Comparison of ENCODE assay signal across 15 cellular contexts in the genomic region with DNA sequence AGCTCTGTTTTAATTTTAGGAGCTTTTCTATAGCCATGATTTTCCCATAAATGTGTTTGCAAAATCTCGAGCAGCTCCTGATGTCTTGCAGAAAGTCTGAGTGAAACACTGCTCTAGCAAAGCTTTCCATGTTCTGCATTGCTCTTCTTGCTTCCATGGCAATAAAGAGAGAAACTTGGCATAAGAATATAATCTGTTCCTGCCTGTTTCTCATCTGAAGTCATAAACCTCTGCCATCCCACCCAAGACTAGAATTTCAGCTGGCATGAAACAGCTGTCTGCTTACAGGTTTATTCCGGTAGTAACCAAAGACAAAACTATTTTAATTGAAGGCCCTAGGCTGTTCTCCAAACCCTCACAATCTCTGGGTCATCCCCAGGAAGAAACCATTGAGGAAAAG.
DNase-seq lines count a peak whose midpoint lies in the region; ATAC-seq and TF ChIP-seq lines count a peak whose summit lies in the region.
"Had no signal": no experiment of that assay in that cellular context is flagged by ENCODE, and none has a peak within 500 bp of the region (broad histone marks: within the 10 kb centered on the region; RNA-seq: fewer than 3 reads in every experiment).

No MANE protein-coding gene starts in this region.

- H3K4me3 Mint-ChIP-seq in effector memory CD8-positive, alpha-beta T cell, result no peak overlapping the region
- no peak overlapping the region for H3K4me3 Mint-ChIP-seq in activated T-helper 1 cell treated with anti-CD3 and anti-CD28 coated beads, Interleukin-12 subunit alpha, Interleukin-12 subunit beta, Interleukin-2, Interleukin-4 antibody, amounts not matched to agents 30 ng/mL and 10 ng/mL and 1 ng/mL, durations not matched to agents 14 hours and 24 hours and 36 hours
- H3K4me3 Mint-ChIP-seq: activated CD4-positive, alpha-beta memory T cell treated with anti-CD3 and anti-CD28 coated beads, Interleukin-2, amount 10 ng/mL, durations not matched to agents 7 days and 5 days; immature natural killer cell; naive thymus-derived CD4-positive, alpha-beta T cell had no signal

- H3K36me3 ChIP-seq in left ventricle myocardium inferior (no peaks in the 10 kb centered on the region), prostate gland (no peaks in the 10 kb centered on the region)

- H3K27me3 ChIP-seq in left ventricle myocardium inferior (ENCODE audit: low read depth), result no peaks in the 10 kb centered on the region
- H3K27me3 ChIP-seq in prostate gland (replicated peaks; ENCODE audit: insufficient read depth), result no peaks in the 10 kb centered on the region

- WGBS in prostate gland, result 11% methylated on average over 2 of the region's 2 CpGs

- TF ChIP-seq CTCF in left ventricle myocardium inferior (IDR thresholded peaks at IDR 0.05; ENCODE audit: borderline replicate concordance) (no peak), prostate gland (IDR thresholded peaks at IDR 0.05) (no peak)

- no peaks in the 10 kb centered on the region for H3K27me3 Mint-ChIP-seq in effector memory CD8-positive, alpha-beta T cell
- H3K27me3 Mint-ChIP-seq in activated T-helper 1 cell treated with anti-CD3 and anti-CD28 coated beads, Interleukin-12 subunit alpha, Interleukin-12 subunit beta, Interleukin-2, Interleukin-4 antibody, amounts not matched to agents 30 ng/mL and 10 ng/mL and 1 ng/mL, durations not matched to agents 14 hours and 24 hours and 36 hours (ENCODE audit: insufficient read depth), result peaks cover 11% of the 10 kb centered on the region
- H3K27me3 Mint-ChIP-seq: activated CD4-positive, alpha-beta memory T cell treated with anti-CD3 and anti-CD28 coated beads, Interleukin-2, amount 10 ng/mL, durations not matched to agents 7 days and 5 days had no signal

- no peak overlapping the region for H3K27ac Mint-ChIP-seq in effector memory CD8-positive, alpha-beta T cell
- no peak overlapping the region for H3K27ac Mint-ChIP-seq in activated T-helper 1 cell treated with anti-CD3 and anti-CD28 coated beads, Interleukin-12 subunit alpha, Interleukin-12 subunit beta, Interleukin-2, Interleukin-4 antibody, amounts not matched to agents 30 ng/mL and 10 ng/mL and 1 ng/mL, durations not matched to agents 14 hours and 24 hours and 36 hours
- H3K27ac Mint-ChIP-seq: activated CD4-positive, alpha-beta memory T cell treated with anti-CD3 and anti-CD28 coated beads, Interleukin-2, amount 10 ng/mL, durations not matched to agents 7 days and 5 days; immature natural killer cell; naive thymus-derived CD4-positive, alpha-beta T cell had no signal

- no peaks in the 10 kb centered on the region for H3K36me3 Mint-ChIP-seq in effector memory CD8-positive, alpha-beta T cell (ENCODE audit: insufficient read depth)
- H3K36me3 Mint-ChIP-seq in activated T-helper 1 cell treated with anti-CD3 and anti-CD28 coated beads, Interleukin-12 subunit alpha, Interleukin-12 subunit beta, Interleukin-2, Interleukin-4 antibody, amounts not matched to agents 30 ng/mL and 10 ng/mL and 1 ng/mL, durations not matched to agents 14 hours and 24 hours and 36 hours (ENCODE audit: low read depth), result no peaks in the 10 kb centered on the region

- peak overlapping the region; percentile 8 for H3K4me3 ChIP-seq in left ventricle myocardium inferior
- no peak overlapping the region for H3K4me3 ChIP-seq in prostate gland

- H3K9me3 Mint-ChIP-seq in effector memory CD8-positive, alpha-beta T cell, result no peaks in the 10 kb centered on the region
- H3K9me3 Mint-ChIP-seq in activated T-helper 1 cell treated with anti-CD3 and anti-CD28 coated beads, Interleukin-12 subunit alpha, Interleukin-12 subunit beta, Interleukin-2, Interleukin-4 antibody, amounts not matched to agents 30 ng/mL and 10 ng/mL and 1 ng/mL, durations not matched to agents 14 hours and 24 hours and 36 hours, result peaks cover 12% of the 10 kb centered on the region

- ATAC-seq in effector memory CD8-positive, alpha-beta T cell (replicated peaks), result no peak
- ATAC-seq in HG03025 (IDR thresholded peaks at IDR 0.05; ENCODE audit: low FRiP score, unreplicated experiment), result no peak
- ATAC-seq: naive thymus-derived CD4-positive, alpha-beta T cell had no signal

- H3K4me1 ChIP-seq in left ventricle myocardium inferior, result peaks cover 33% of the 10 kb centered on the region
- no peaks in the 10 kb centered on the region for H3K4me1 ChIP-seq in prostate gland (replicated peaks)

- TF ChIP-seq POLR2A in prostate gland (IDR thresholded peaks at IDR 0.05), result no peak

- intact Hi-C loops in left ventricle myocardium inferior (cut with micrococcal nuclease) (loop anchor here (10.0 kb wide), 1 partner anchor 526 kb away; no protein-coding TSS in a partner anchor), prostate gland (cut with DNase I) (loop anchor here (5.0 kb wide), 1 partner anchor 254 kb away; the partner anchor contains the start of gene SPRY1)
- intact Hi-C loops in activated T-helper 1 cell treated with anti-CD3 and anti-CD28 coated beads, Interleukin-12 subunit alpha, Interleukin-12 subunit beta, Interleukin-2, Interleukin-4 antibody, amounts not matched to agents 30 ng/mL and 10 ng/mL and 1 ng/mL, durations not matched to agents 14 hours and 24 hours and 36 hours (cut with micrococcal nuclease), result no loop called here

- H3K9me3 ChIP-seq in left ventricle myocardium inferior (replicated peaks) (no peaks in the 10 kb centered on the region), prostate gland (no peaks in the 10 kb centered on the region)

- DNase-seq in AG08395 (ENCODE audit: low spot score) (peak; percentile 11), RPMI7951 (ENCODE audit: low read depth) (peak; percentile 77), left ventricle myocardium inferior (no peak), prostate gland (ENCODE audit: low spot score) (peak; percentile 33), AML-193 (lab: John Stamatoyannopoulos, UW) (no peak)
- no peak for DNase-seq in effector memory CD8-positive, alpha-beta T cell
- no peak for DNase-seq in activated T-helper 1 cell treated with anti-CD3 and anti-CD28 coated beads, Interleukin-12 subunit alpha, Interleukin-12 subunit beta, Interleukin-2, Interleukin-4 antibody, amounts not matched to agents 30 ng/mL and 10 ng/mL and 1 ng/mL, durations not matched to agents 14 hours and 24 hours and 36 hours (ENCODE audit: low spot score)
- DNase-seq: activated CD4-positive, alpha-beta memory T cell treated with anti-CD3 and anti-CD28 coated beads, Interleukin-2, amount 10 ng/mL, durations not matched to agents 7 days and 5 days; activated naive CD4-positive, alpha-beta T cell; central memory CD4-positive, alpha-beta T cell; EL; immature natural killer cell; naive thymus-derived CD4-positive, alpha-beta T cell; NCI-H1048 had no signal

- H3K27ac ChIP-seq in left ventricle myocardium inferior (replicated peaks) (peak overlapping the region; percentile 70), prostate gland (no peak overlapping the region)

- no peaks in the 10 kb centered on the region for H3K4me1 Mint-ChIP-seq in effector memory CD8-positive, alpha-beta T cell (ENCODE audit: low read depth in 2 of 2)
- H3K4me1 Mint-ChIP-seq in activated T-helper 1 cell treated with anti-CD3 and anti-CD28 coated beads, Interleukin-12 subunit alpha, Interleukin-12 subunit beta, Interleukin-2, Interleukin-4 antibody, amounts not matched to agents 30 ng/mL and 10 ng/mL and 1 ng/mL, durations not matched to agents 14 hours and 24 hours and 36 hours (ENCODE audit: low read depth), result no peaks in the 10 kb centered on the region
- H3K4me1 Mint-ChIP-seq: activated CD4-positive, alpha-beta memory T cell treated with anti-CD3 and anti-CD28 coated beads, Interleukin-2, amount 10 ng/mL, durations not matched to agents 7 days and 5 days; immature natural killer cell had no signal

Comparison
In these comparisons a context has a peak if more than half of its experiments do, and no peak if none do; other contexts are left out.
1. DNase-seq: peak in AG08395 (single experiment), RPMI7951 (single experiment) and prostate gland (single experiment); none in left ventricle myocardium inferior (single experiment), AML-193 (0 of 2), effector memory CD8-positive, alpha-beta T cell (0 of 3) and activated T-helper 1 cell treated with anti-CD3 and anti-CD28 coated beads, Interleukin-12 subunit alpha, Interleukin-12 subunit beta, Interleukin-2, Interleukin-4 antibody, amounts not matched to agents 30 ng/mL and 10 ng/mL and 1 ng/mL, durations not matched to agents 14 hours and 24 hours and 36 hours (single experiment).